In the genomic region with DNA sequence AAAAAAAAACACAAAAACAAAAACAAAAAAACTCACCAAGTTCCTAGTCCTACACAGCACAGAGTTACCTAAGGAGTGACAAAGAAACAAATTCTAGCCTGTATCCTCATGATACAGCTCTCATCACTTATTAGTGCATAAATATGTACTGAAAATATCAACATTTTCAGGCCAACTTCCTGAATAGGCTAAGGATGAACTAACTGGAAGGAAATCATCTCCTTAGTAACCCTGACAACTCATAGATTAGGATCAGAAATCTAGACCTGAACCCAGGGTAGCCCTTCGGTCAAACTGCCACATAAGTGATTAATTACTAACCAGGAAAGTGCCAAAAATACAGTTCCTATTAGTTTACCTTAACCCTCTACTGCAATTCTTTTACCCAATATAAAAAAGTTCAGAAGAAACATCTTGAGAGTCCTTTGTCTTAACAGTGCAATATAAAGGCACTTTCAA, we compare ENCODE assay signal across 9 cellular contexts. TPM values are rescaled to one million over a fixed set of nuclear protein-coding genes. Genes with fewer than 3 reads are reported as not detected.
DNase-seq lines count a peak whose midpoint lies in the region; FAIRE-seq and TF ChIP-seq lines count a peak whose summit lies in the region.
"Had no signal": no experiment of that assay in that cellular context is flagged by ENCODE, and none has a peak within 500 bp of the region (broad histone marks: within the 10 kb centered on the region; RNA-seq: fewer than 3 reads in every experiment).

No MANE protein-coding gene starts in this region.

- H3K9me3 ChIP-seq in CD8-positive, alpha-beta memory T cell (ENCODE audit: low read length) = no peaks in the 10 kb centered on the region
- H3K9me3 ChIP-seq in esophagus squamous epithelium (no peaks in the 10 kb centered on the region), prostate gland (no peaks in the 10 kb centered on the region)

- POLR2A ChIA-PET in CD8-positive, alpha-beta memory T cell (lab: Charles Lee) = no interaction called here

- no peaks in the 10 kb centered on the region for H3K9me3 Mint-ChIP-seq in CD8-positive, alpha-beta memory T cell

- no peak overlapping the region for H3K27ac ChIP-seq in CD8-positive, alpha-beta memory T cell (ENCODE audit: low read depth, low read length)
- H3K27ac ChIP-seq in esophagus squamous epithelium (peak overlapping the region; percentile 7 to 80 (median 75)), prostate gland (peak overlapping the region; percentile 66 to 79)

- H3K4me1 Mint-ChIP-seq in CD8-positive, alpha-beta memory T cell = peaks cover 46 to 70% (median 69%) of the 10 kb centered on the region in 3 donors

- WGBS in esophagus squamous epithelium, 2 donors = 7 to 8% methylated on average over 1 of the region's 1 CpG
- WGBS in prostate gland = 3% methylated on average over 1 of the region's 1 CpG

- CTCF ChIA-PET in CD8-positive, alpha-beta memory T cell (lab: Charles Lee) = no interaction called here

- peaks cover 0 to 5% (median 0%) of the 10 kb centered on the region in 3 donors for H3K36me3 Mint-ChIP-seq in CD8-positive, alpha-beta memory T cell

- H3K4me3 Mint-ChIP-seq in CD8-positive, alpha-beta memory T cell = no peak overlapping the region

- H3K27me3 Mint-ChIP-seq in CD8-positive, alpha-beta memory T cell = no peaks in the 10 kb centered on the region

- DNase-seq in CD8-positive, alpha-beta memory T cell = no peak
- DNase-seq in RCC 7860 (ENCODE audit: low spot score) (peak; percentile 54), esophagus squamous epithelium (lab: John Stamatoyannopoulos, UW) (no peak), prostate gland (ENCODE audit: low spot score) (no peak), NCI-H524 treated with DMSO at 0.1 percent for 48 hours (lab: John Stamatoyannopoulos, UW) (no peak), NCI-H1436 (lab: John Stamatoyannopoulos, UW) (no peak), amniotic stem cell (lab: John Stamatoyannopoulos, UW) (no peak), OCI-M2 (lab: John Stamatoyannopoulos, UW; ENCODE audit: unreplicated experiment) (no peak)
- DNase-seq: NCI-H2171 had no signal

- TF ChIP-seq CTCF in esophagus squamous epithelium (IDR thresholded peaks at IDR 0.05) (no peak), prostate gland (IDR thresholded peaks at IDR 0.05) (no peak)

- no peak for TF ChIP-seq POLR2A in esophagus squamous epithelium (IDR thresholded peaks at IDR 0.05)
- no peak for TF ChIP-seq POLR2A in prostate gland (IDR thresholded peaks at IDR 0.05)

- no peak overlapping the region for H3K4me3 ChIP-seq in CD8-positive, alpha-beta memory T cell (ENCODE audit: low read length)
- H3K4me3 ChIP-seq in esophagus squamous epithelium (no peak overlapping the region), prostate gland (no peak overlapping the region)

- intact Hi-C loops in esophagus squamous epithelium (cut with DNase I) (no loop called here), prostate gland (cut with DNase I) (no loop called here)

- H3K4me1 ChIP-seq in CD8-positive, alpha-beta memory T cell (ENCODE audit: insufficient read depth, low read length) = peaks cover 31% of the 10 kb centered on the region
- peaks cover 18 to 39% (median 34%) of the 10 kb centered on the region in 3 donors for H3K4me1 ChIP-seq in esophagus squamous epithelium
- H3K4me1 ChIP-seq in prostate gland (replicated peaks) = no peaks in the 10 kb centered on the region

- no peak for FAIRE-seq in RCC 7860 (lab: Jason Lieb, UNC)

- peak overlapping the region in 5 of 8 donors; percentile 19 to 79 (median 61) for H3K27ac Mint-ChIP-seq in CD8-positive, alpha-beta memory T cell

- H3K27me3 ChIP-seq in CD8-positive, alpha-beta memory T cell (ENCODE audit: insufficient read depth, low read length, poor library complexity, severe bottlenecking) = no peaks in the 10 kb centered on the region
- H3K27me3 ChIP-seq in esophagus squamous epithelium (no peaks in the 10 kb centered on the region), prostate gland (replicated peaks; ENCODE audit: insufficient read depth) (no peaks in the 10 kb centered on the region)

- H3K36me3 ChIP-seq in CD8-positive, alpha-beta memory T cell (ENCODE audit: insufficient read depth, low read length) = no peaks in the 10 kb centered on the region
- H3K36me3 ChIP-seq in esophagus squamous epithelium (no peaks in the 10 kb centered on the region), prostate gland (no peaks in the 10 kb centered on the region)

RNA-seq across cellular contexts. Expression of a gene that starts 40.0 kb away (rescaled TPM):
- 10 to 100 TPM; 31.3 to 33.3 TPM for total RNA-seq in CD8-positive, alpha-beta memory T cell
- 13.6 TPM for polyA plus RNA-seq in CD8-positive, alpha-beta memory T cell
- 10 to 100 TPM; 20.2 to 31.3 (median 25.9) TPM for total RNA-seq in esophagus squamous epithelium
- total RNA-seq in prostate gland = 10 to 100 TPM; 56.2 to 60.7 TPM
